Comparison of ENCODE assay signal across 10 cellular contexts in the genomic region with DNA sequence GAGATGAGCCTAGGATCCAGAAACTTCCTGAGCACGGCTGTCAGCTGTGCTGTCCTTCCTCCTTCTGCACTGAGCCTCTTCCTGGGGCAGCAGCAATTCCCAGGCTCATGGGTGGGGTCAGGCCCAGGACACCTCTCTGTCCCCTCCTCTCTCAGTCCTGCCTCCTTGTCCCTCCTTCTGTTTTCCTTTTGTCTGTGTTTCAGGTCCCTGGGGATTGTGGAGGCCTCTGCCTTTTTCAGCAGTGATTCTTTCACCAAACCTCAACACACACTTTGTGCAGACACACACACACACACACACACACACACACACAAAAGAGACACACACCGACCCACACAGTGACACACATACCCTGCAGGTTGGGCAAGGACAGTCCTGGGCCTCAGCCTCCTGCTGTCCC. TPM values are rescaled to one million over a fixed set of nuclear protein-coding genes. Genes with fewer than 3 reads are reported as not detected.
"Had no signal": no experiment of that assay in that cellular context is flagged by ENCODE, and none has a peak within 500 bp of the region (broad histone marks: within the 10 kb centered on the region; RNA-seq: fewer than 3 reads in every experiment).

A gene (minus strand): TSS at position 101 of the 400 bp plus-strand sequence. CDS start 132 bp downstream, outside the sequence.

RNA-seq across cellular contexts. Expression of the gene that starts here (rescaled TPM):
- total RNA-seq: OCI-LY7, PC-3, PC-9, Peyer's patch, Right ventricle myocardium inferior, Right ventricle myocardium superior, RPMI7951, SJCRH30, SJSA1, SK-MEL-5 had no signal
